19 cellular contexts compared by ENCODE assay signal in genomic region chrX:97311066-97311778, GRCh38.
"Had no signal": no experiment of that assay in that cellular context is flagged by ENCODE, and none has a peak within 500 bp of the region (broad histone marks: within the 10 kb centered on the region; RNA-seq: fewer than 3 reads in every experiment).

No MANE protein-coding gene starts in this region.

- ATAC-seq: activated CD8-positive, alpha-beta T cell treated with anti-CD3 and anti-CD28 coated beads for 36 hours; activated T-cell treated with anti-CD3 and anti-CD28 coated beads, Interleukin-2, amount 50 U/mL, for 4 hours; left ventricle myocardium superior; sciatic nerve had no signal

- H3K4me1 ChIP-seq: adrenal gland, stomach had no signal

- H3K4me3 ChIP-seq: adrenal gland, stomach, thoracic aorta had no signal

- H3K36me3 ChIP-seq: adrenal gland, brain microvascular endothelial cell, stomach, thoracic aorta had no signal

- H3K9me3 ChIP-seq: adrenal gland, stomach, thoracic aorta had no signal

- H3K4me1 Mint-ChIP-seq: activated naive CD4-positive, alpha-beta T cell treated with anti-CD3 and anti-CD28 coated beads, Interleukin-2, amount 50 U/mL, for 24 hours; central memory CD8-positive, alpha-beta T cell had no signal

- H3K27ac Mint-ChIP-seq: activated CD8-positive, alpha-beta T cell treated with anti-CD3 and anti-CD28 coated beads for 36 hours; activated naive CD4-positive, alpha-beta T cell treated with anti-CD3 and anti-CD28 coated beads, Interleukin-2, amount 50 U/mL, for 24 hours; memory B cell had no signal

- FAIRE-seq: kidney had no signal

- DNase-seq: activated CD4-positive, alpha-beta T cell treated with anti-CD3 and anti-CD28 coated beads for 4 hours; activated CD8-positive, alpha-beta T cell treated with anti-CD3 and anti-CD28 coated beads for 36 hours; activated effector memory CD4-positive, alpha-beta T cell treated with Interleukin-2 at 50 U/mL for 16 hours; activated T-cell treated with anti-CD3 and anti-CD28 coated beads, Interleukin-2, amount 50 U/mL, for 4 hours; adrenal gland; brain microvascular endothelial cell; cortex of kidney; effector CD8-positive, alpha-beta T cell; kidney; left ventricle myocardium superior; stimulated activated CD4-positive, alpha-beta T cell treated with anti-CD3 and anti-CD28 coated beads, Interleukin-1b, Interleukin-23, amount 100 ng/mL, for 48 hours; stomach; T-helper 2 cell had no signal

- H3K9me3 Mint-ChIP-seq: activated CD8-positive, alpha-beta T cell treated with anti-CD3 and anti-CD28 coated beads for 36 hours; activated naive CD4-positive, alpha-beta T cell treated with anti-CD3 and anti-CD28 coated beads, Interleukin-2, amount 50 U/mL, for 24 hours; activated T-cell treated with anti-CD3 and anti-CD28 coated beads, Interleukin-2, amount 50 U/mL, for 4 hours; central memory CD8-positive, alpha-beta T cell; memory B cell had no signal

- H3K27me3 Mint-ChIP-seq: activated CD8-positive, alpha-beta T cell treated with anti-CD3 and anti-CD28 coated beads for 36 hours; activated naive CD4-positive, alpha-beta T cell treated with anti-CD3 and anti-CD28 coated beads, Interleukin-2, amount 50 U/mL, for 24 hours; central memory CD8-positive, alpha-beta T cell; memory B cell had no signal

- H3K27me3 ChIP-seq: adrenal gland, brain microvascular endothelial cell, foreskin keratinocyte, stomach had no signal

- H3K27ac ChIP-seq: adrenal gland, brain microvascular endothelial cell, foreskin keratinocyte, stomach, thoracic aorta had no signal

- H3K4me3 Mint-ChIP-seq: activated CD8-positive, alpha-beta T cell treated with anti-CD3 and anti-CD28 coated beads for 36 hours; activated naive CD4-positive, alpha-beta T cell treated with anti-CD3 and anti-CD28 coated beads, Interleukin-2, amount 50 U/mL, for 24 hours; activated T-cell treated with anti-CD3 and anti-CD28 coated beads, Interleukin-2, amount 50 U/mL, for 4 hours; central memory CD8-positive, alpha-beta T cell; memory B cell had no signal
